In genomic region chr2:178934571-178934970, GRCh38 we compare ENCODE assay signal across 8 cellular contexts.
"Had no signal": no experiment of that assay in that cellular context is flagged by ENCODE, and none has a peak within 500 bp of the region (broad histone marks: within the 10 kb centered on the region; RNA-seq: fewer than 3 reads in every experiment).

No MANE protein-coding gene starts in this region.

- H3K4me1 ChIP-seq: HAP-1 had no signal

- DNase-seq: GM23248, GOT3, H7, KBM-7 had no signal

- H2AFZ ChIP-seq: GM23248 had no signal

- H3K4me3 ChIP-seq: GM23248, HAP-1 had no signal

- H3K36me3 ChIP-seq: HAP-1 had no signal

- H3K9ac ChIP-seq: GM23248 had no signal

- ATAC-seq: HCT116, HepG2 had no signal

- H3K27ac ChIP-seq: GM23248, HL-60 had no signal

- H3K9me3 ChIP-seq: HAP-1 had no signal
